ENCODE assay signal across 9 cellular contexts in the genomic region with DNA sequence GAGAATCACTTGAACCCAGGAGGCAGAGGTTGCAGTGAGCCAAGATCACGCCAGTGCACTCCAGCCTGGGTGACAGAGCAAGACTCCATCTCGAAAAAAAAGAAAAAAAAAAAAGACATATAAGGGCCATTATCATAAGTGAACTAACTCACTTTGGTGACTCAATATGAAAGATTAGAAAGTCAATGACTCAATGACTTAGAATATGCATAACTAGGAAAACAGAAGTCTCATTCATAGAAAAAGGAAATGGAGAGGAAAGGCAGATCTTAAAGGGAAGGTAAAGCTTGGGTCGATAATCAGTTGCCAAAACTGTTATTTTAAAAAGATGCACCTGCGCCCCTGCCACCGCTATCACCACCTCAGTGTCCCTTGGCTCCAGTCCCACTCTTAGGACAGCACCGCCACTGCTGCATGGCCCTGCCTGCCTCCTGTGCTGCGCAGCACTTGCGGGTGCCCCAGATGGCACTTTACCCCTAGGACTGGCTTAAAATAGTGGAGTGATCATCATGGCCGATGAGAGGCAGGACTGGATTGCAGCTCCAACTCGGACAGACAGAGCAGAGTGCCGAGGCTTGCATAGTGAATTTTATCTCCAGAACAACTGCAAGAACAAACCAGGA. TPM values are rescaled to one million over a fixed set of nuclear protein-coding genes. Genes with fewer than 3 reads are reported as not detected.
A peak's percentile ranks its signal among the peaks of the same experiment; 100 is the strongest.
DNase-seq lines count a peak whose midpoint lies in the region; ATAC-seq and TF ChIP-seq lines count a peak whose summit lies in the region.
"Had no signal": no experiment of that assay in that cellular context is flagged by ENCODE, and none has a peak within 500 bp of the region (broad histone marks: within the 10 kb centered on the region; RNA-seq: fewer than 3 reads in every experiment).

No MANE protein-coding gene starts in this region.

- no peaks in the 10 kb centered on the region for H3F3A ChIP-seq in PC-3 (ENCODE audit: low read length, unreplicated experiment)

- ATAC-seq in HG02642 (IDR thresholded peaks at IDR 0.05; ENCODE audit: poor library complexity, unreplicated experiment): peak; percentile 73
- peak; percentile 83 for ATAC-seq in PC-3
- ATAC-seq in lung (ENCODE audit: insufficient read depth, low FRiP score): peak; percentile 27

- H3K36me3 Mint-ChIP-seq in activated CD4-positive, alpha-beta T cell treated with anti-CD3 and anti-CD28 coated beads, Interleukin-2, amount 10 ng/mL, durations not matched to agents 24 days and 14 days (ENCODE audit: low read depth): peaks cover 68% of the 10 kb centered on the region

- no peaks in the 10 kb centered on the region for H4K20me1 ChIP-seq in PC-3 (ENCODE audit: low read length)

- TF ChIP-seq CTCF in PC-3 (conservative IDR thresholded peaks at IDR 0.05; ENCODE audit: low read depth, low read length): no peak
- TF ChIP-seq CTCF in lung (IDR thresholded peaks at IDR 0.05; ENCODE audit: control extremely low read depth, extremely low read depth): no peak
- TF ChIP-seq CTCF in prostate gland (IDR thresholded peaks at IDR 0.05): no peak

- peaks cover 14% of the 10 kb centered on the region; the same call in 1 of the 2 replicates for H3K79me2 ChIP-seq in PC-3 (ENCODE audit: low read length)

- intact Hi-C loops in activated CD4-positive, alpha-beta T cell treated with anti-CD3 and anti-CD28 coated beads, Interleukin-2, amount 10 ng/mL, durations not matched to agents 24 days and 14 days (cut with micrococcal nuclease): loop anchor here (1.0 kb wide), 1 partner anchor 55 kb away; a partner anchor contains a TSS
- intact Hi-C loops in PC-3 (cut with micrococcal nuclease) (no loop called here), prostate gland (cut with DNase I) (no loop called here)

- H3K27me3 Mint-ChIP-seq in activated CD4-positive, alpha-beta T cell treated with anti-CD3 and anti-CD28 coated beads, Interleukin-2, amount 10 ng/mL, durations not matched to agents 24 days and 14 days: no peaks in the 10 kb centered on the region

- H3K9me3 Mint-ChIP-seq in activated CD4-positive, alpha-beta T cell treated with anti-CD3 and anti-CD28 coated beads, Interleukin-2, amount 10 ng/mL, durations not matched to agents 24 days and 14 days: peaks cover 28% of the 10 kb centered on the region

- H3K4me1 ChIP-seq in PC-3 (ENCODE audit: insufficient read depth, low read length) (peaks cover 11% of the 10 kb centered on the region), lung (ENCODE audit: control insufficient read depth in 2 of 2, insufficient read depth in 2 of 2, low read length in 2 of 2) (no peaks in the 10 kb centered on the region), prostate gland (replicated peaks) (no peaks in the 10 kb centered on the region)

- H2AFZ ChIP-seq in PC-3 (ENCODE audit: low read length): no peak overlapping the region

- H3K9me2 ChIP-seq in PC-3 (replicated peaks; ENCODE audit: low read length): no peaks in the 10 kb centered on the region

- H3K36me3 ChIP-seq in PC-3 (ENCODE audit: low read depth, low read length) (0 out of 2 replicates have a peak, but pooled peaks cover 5% of the 10 kb centered on the region), lung (ENCODE audit: control insufficient read depth in 2 of 2, insufficient read depth in 2 of 2, low read length in 2 of 2) (peaks cover 9 to 18% of the 10 kb centered on the region in 2 donors), prostate gland (no peaks in the 10 kb centered on the region)

- POLR2A ChIA-PET in PC-3 (lab: Charles Lee; ENCODE audit: unreplicated experiment): no interaction called here

- DNase-seq in activated CD4-positive, alpha-beta T cell treated with anti-CD3 and anti-CD28 coated beads, Interleukin-2, amount 10 ng/mL, durations not matched to agents 24 days and 14 days: no peak
- no peak for DNase-seq in activated CD4-positive, alpha-beta T cell treated with anti-CD3 and anti-CD28 coated beads, Interleukin-2, amount 50 U/mL, for 48 hours
- DNase-seq in PC-3 (peak; percentile 70), lung (ENCODE audit: low spot score) (no peak), prostate gland (ENCODE audit: low spot score) (no peak), H4 (ENCODE audit: low spot score) (no peak)
- DNase-seq in stimulated activated CD4-positive, alpha-beta T cell treated with anti-CD3 and anti-CD28 coated beads, Interleukin-12 subunit alpha, Interleukin-12 subunit beta, amount 100 ng/mL, for 4 hours: no peak

- no peaks in the 10 kb centered on the region for H3K27me3 ChIP-seq in PC-3 (ENCODE audit: low read length)
- H3K27me3 ChIP-seq in lung (ENCODE audit: control insufficient read depth, insufficient read depth): no peaks in the 10 kb centered on the region
- H3K27me3 ChIP-seq in prostate gland (replicated peaks; ENCODE audit: insufficient read depth): no peaks in the 10 kb centered on the region

- peaks cover 39% of the 10 kb centered on the region for H3K4me1 Mint-ChIP-seq in activated CD4-positive, alpha-beta T cell treated with anti-CD3 and anti-CD28 coated beads, Interleukin-2, amount 10 ng/mL, durations not matched to agents 24 days and 14 days

- H3K27ac Mint-ChIP-seq in activated CD4-positive, alpha-beta T cell treated with anti-CD3 and anti-CD28 coated beads, Interleukin-2, amount 10 ng/mL, durations not matched to agents 24 days and 14 days: peak overlapping the region; percentile 18

- H3K9me3 ChIP-seq in PC-3 (ENCODE audit: low read length): no peaks in the 10 kb centered on the region
- H3K9me3 ChIP-seq in lung (ENCODE audit: control insufficient read depth in 2 of 2, insufficient read depth in 1 of 2, low read length in 1 of 2): peaks cover 0 to 4% of the 10 kb centered on the region in 2 donors
- no peaks in the 10 kb centered on the region for H3K9me3 ChIP-seq in prostate gland

- H3K4me2 ChIP-seq in PC-3 (ENCODE audit: low read length): peak overlapping the region; percentile 38

- TF ChIP-seq POLR2A in prostate gland (IDR thresholded peaks at IDR 0.05): no peak

- 91 to 93% methylated on average over 11 of the region's 11 CpGs for WGBS in lung, 2 donors
- WGBS in prostate gland: 94% methylated on average over 11 of the region's 11 CpGs

- H3K4me3 ChIP-seq in PC-3 (ENCODE audit: low read length) (no peak overlapping the region), lung (no peak overlapping the region), prostate gland (no peak overlapping the region)
- H3K4me3 ChIP-seq: SK-N-MC had no signal

- BruUV-seq in PC-3 (replicated peaks; lab: Mats Ljungman, UMichigan): no TSS peak

- CTCF ChIA-PET in PC-3 (lab: Charles Lee): interaction anchor here (0.6 kb wide), 1 partner anchor 56 kb away, joined by 3 read pairs; no protein-coding TSS in a partner anchor

- no peak overlapping the region for H3K4me3 Mint-ChIP-seq in activated CD4-positive, alpha-beta T cell treated with anti-CD3 and anti-CD28 coated beads, Interleukin-2, amount 10 ng/mL, durations not matched to agents 24 days and 14 days

- H3K27ac ChIP-seq in PC-3 (ENCODE audit: low read length) (peak overlapping the region; percentile 26; the same call in 1 of the 2 replicates), lung (ENCODE audit: low read depth in 1 of 2, low read length in 1 of 2) (no peak overlapping the region), prostate gland (no peak overlapping the region)
- H3K27ac ChIP-seq: SK-N-MC had no signal

- no peak overlapping the region for H3K9ac ChIP-seq in PC-3 (ENCODE audit: low read length)

RNA-seq across cellular contexts. Expression of a gene that starts 54.7 kb away (rescaled TPM):
- 26.2 and 27.5 TPM in 2 replicates for total RNA-seq in activated CD4-positive, alpha-beta T cell treated with anti-CD3 and anti-CD28 coated beads, Interleukin-2, amount 10 ng/mL, durations not matched to agents 24 days and 14 days
- 8.8 and 9.7 TPM in 2 replicates for total RNA-seq in PC-3 (2014; rRNA removed)
- total RNA-seq in lung: 10 to 100 TPM; 24.2 to 33.5 TPM
- polyA plus RNA-seq in lung: 1 to 10 TPM; 1.9 to 3.2 TPM
- 10 to 100 TPM; 11.7 to 32.8 TPM for total RNA-seq in prostate gland
- total RNA-seq in H4 (2014; rRNA removed; shearing (Covaris generic)): 2.3 and 4.5 TPM in 2 replicates

Comparison
In these comparisons a context has a peak if more than half of its experiments do, and no peak if none do; other contexts are left out.
1. ATAC-seq: peak in every context shown above with its lines; median percentile 83 in PC-3; 73 in HG02642; 27 in lung.